In the genomic region with DNA sequence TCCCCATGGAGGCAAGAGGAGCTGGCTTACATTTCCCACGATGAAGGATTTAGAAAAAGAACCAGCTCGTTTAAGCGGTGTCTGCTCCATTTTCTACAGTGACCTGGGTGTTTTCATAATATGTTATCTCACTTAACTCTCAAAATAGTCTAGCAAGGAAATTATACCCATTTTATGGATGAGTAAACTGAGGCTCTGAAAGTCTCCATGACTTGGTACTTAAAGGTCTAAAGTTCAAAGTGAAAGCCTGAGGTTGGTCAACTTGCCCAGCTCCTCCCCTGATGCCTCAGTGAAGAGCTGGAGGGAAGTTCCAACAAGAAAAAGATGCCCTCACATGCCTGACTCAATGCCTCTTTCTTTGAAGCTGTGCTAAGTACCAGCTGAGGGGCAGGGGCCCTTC, we compare ENCODE assay signal across 27 cellular contexts.
"Had no signal": no experiment of that assay in that cellular context is flagged by ENCODE, and none has a peak within 500 bp of the region (broad histone marks: within the 10 kb centered on the region; RNA-seq: fewer than 3 reads in every experiment).

No MANE protein-coding gene starts in this region.

- H3K27me3 Mint-ChIP-seq: dendritic cell treated with granulocyte-macrophage colony-stimulating factor and Interleukin-4, amounts not matched to agents 40 ng/mL and 50 ng/mL, for 4 days; effector memory CD8-positive, alpha-beta T cell had no signal

- H3K4me3 ChIP-seq: colonic mucosa, coronary artery, esophagus muscularis mucosa, esophagus squamous epithelium, gastrocnemius medialis, gastroesophageal sphincter, heart left ventricle, heart right ventricle had no signal

- H3K36me3 ChIP-seq: colonic mucosa, esophagus muscularis mucosa, esophagus squamous epithelium, gastrocnemius medialis, gastroesophageal sphincter, heart left ventricle, heart right ventricle had no signal

- H3K4me1 ChIP-seq: colonic mucosa, esophagus muscularis mucosa, esophagus squamous epithelium, foreskin keratinocyte, gastroesophageal sphincter had no signal

- H3K9me3 Mint-ChIP-seq: dendritic cell treated with granulocyte-macrophage colony-stimulating factor and Interleukin-4, amounts not matched to agents 40 ng/mL and 50 ng/mL, for 4 days; endodermal cell had no signal

- H3K27ac ChIP-seq: colonic mucosa, coronary artery, epithelial cell of prostate, esophagus muscularis mucosa, esophagus squamous epithelium, foreskin keratinocyte, gastrocnemius medialis, gastroesophageal sphincter, heart left ventricle, heart right ventricle had no signal

- ATAC-seq: effector memory CD8-positive, alpha-beta T cell; esophagus mucosa; gastrocnemius medialis; gastroesophageal sphincter; heart left ventricle; heart right ventricle had no signal

- FAIRE-seq: colon, endometrium, endothelial cell of umbilical vein, frontal cortex had no signal

- H3K4me3 Mint-ChIP-seq: dendritic cell treated with granulocyte-macrophage colony-stimulating factor and Interleukin-4, amounts not matched to agents 40 ng/mL and 50 ng/mL, for 4 days; effector memory CD8-positive, alpha-beta T cell; endodermal cell had no signal

- DNase-seq: colonic mucosa; cortex of kidney; dermis blood vessel endothelial cell; effector CD4-positive, alpha-beta T cell; effector CD8-positive, alpha-beta T cell; effector memory CD4-positive, alpha-beta T cell; effector memory CD8-positive, alpha-beta T cell; endodermal cell; erythroblast; esophagus squamous epithelium; foreskin fibroblast; foreskin keratinocyte; foreskin melanocyte; gastrocnemius medialis; glutamatergic neuron; heart left ventricle; heart right ventricle had no signal

- H3K4me1 Mint-ChIP-seq: endodermal cell had no signal

- H3K9me3 ChIP-seq: colonic mucosa, esophagus muscularis mucosa, esophagus squamous epithelium, gastrocnemius medialis, gastroesophageal sphincter, heart left ventricle had no signal

- H3K27ac Mint-ChIP-seq: dendritic cell treated with granulocyte-macrophage colony-stimulating factor and Interleukin-4, amounts not matched to agents 40 ng/mL and 50 ng/mL, for 4 days; effector memory CD8-positive, alpha-beta T cell; endodermal cell had no signal

- H3K27me3 ChIP-seq: colonic mucosa, foreskin keratinocyte, gastrocnemius medialis, heart left ventricle, heart right ventricle had no signal
